In genomic region chr1:236808005-236808404, GRCh38 we compare ENCODE assay signal across 14 cellular contexts.
"Had no signal": no experiment of that assay in that cellular context is flagged by ENCODE, and none has a peak within 500 bp of the region (broad histone marks: within the 10 kb centered on the region; RNA-seq: fewer than 3 reads in every experiment).

No MANE protein-coding gene starts in this region.

- H3K4me1 ChIP-seq: ascending aorta had no signal

- H3K27ac ChIP-seq: ascending aorta, sigmoid colon, thoracic aorta, upper lobe of right lung, WERI-Rb-1 had no signal

- DNase-seq: activated CD4-positive, alpha-beta T cell treated with anti-CD3 and anti-CD28 coated beads for 1 hour; activated naive CD4-positive, alpha-beta T cell treated with Interleukin-2 at 50 U/mL for 16 hours; activated naive CD8-positive, alpha-beta T cell treated with anti-CD3 and anti-CD28 coated beads, Interleukin-2, amount 50 U/mL, for 24 hours; effector memory CD8-positive, alpha-beta T cell; glutamatergic neuron; hippocampal formation; naive thymus-derived CD4-positive, alpha-beta T cell; sigmoid colon; stimulated activated naive B cell treated with anti-CD40 and anti-IgM and Interleukin-4, amounts not matched to agents 10 μg/mL and 1 μg/mL and 100 μg/mL, for 72 hours; T-helper 17 cell; upper lobe of right lung; WERI-Rb-1 had no signal

- H3K4me3 Mint-ChIP-seq: activated naive CD8-positive, alpha-beta T cell treated with anti-CD3 and anti-CD28 coated beads, Interleukin-2, amount 50 U/mL, for 24 hours; effector memory CD8-positive, alpha-beta T cell; naive thymus-derived CD4-positive, alpha-beta T cell; stimulated activated naive B cell treated with anti-CD40 and anti-IgM and Interleukin-4, amounts not matched to agents 10 μg/mL and 1 μg/mL and 100 μg/mL, for 72 hours; T-helper 17 cell had no signal

- H3K27me3 ChIP-seq: ascending aorta, sigmoid colon, upper lobe of right lung had no signal

- H3K9me3 Mint-ChIP-seq: activated naive CD8-positive, alpha-beta T cell treated with anti-CD3 and anti-CD28 coated beads, Interleukin-2, amount 50 U/mL, for 24 hours; effector memory CD8-positive, alpha-beta T cell; naive thymus-derived CD4-positive, alpha-beta T cell; stimulated activated naive B cell treated with anti-CD40 and anti-IgM and Interleukin-4, amounts not matched to agents 10 μg/mL and 1 μg/mL and 100 μg/mL, for 72 hours had no signal

- H3K4me3 ChIP-seq: ascending aorta, sigmoid colon, thoracic aorta, upper lobe of right lung had no signal

- ATAC-seq: activated naive CD8-positive, alpha-beta T cell treated with anti-CD3 and anti-CD28 coated beads, Interleukin-2, amount 50 U/mL, for 24 hours; effector memory CD8-positive, alpha-beta T cell; naive thymus-derived CD4-positive, alpha-beta T cell; stimulated activated naive B cell treated with anti-CD40 and anti-IgM and Interleukin-4, amounts not matched to agents 10 μg/mL and 1 μg/mL and 100 μg/mL, for 72 hours; T-helper 17 cell had no signal

- H3K9me3 ChIP-seq: ascending aorta, sigmoid colon, thoracic aorta, upper lobe of right lung had no signal

- H3K27ac Mint-ChIP-seq: activated naive CD8-positive, alpha-beta T cell treated with anti-CD3 and anti-CD28 coated beads, Interleukin-2, amount 50 U/mL, for 24 hours; effector memory CD8-positive, alpha-beta T cell; naive thymus-derived CD4-positive, alpha-beta T cell; stimulated activated naive B cell treated with anti-CD40 and anti-IgM and Interleukin-4, amounts not matched to agents 10 μg/mL and 1 μg/mL and 100 μg/mL, for 72 hours; T-helper 17 cell had no signal

- H3K27me3 Mint-ChIP-seq: activated naive CD8-positive, alpha-beta T cell treated with anti-CD3 and anti-CD28 coated beads, Interleukin-2, amount 50 U/mL, for 24 hours; effector memory CD8-positive, alpha-beta T cell; naive thymus-derived CD4-positive, alpha-beta T cell; stimulated activated naive B cell treated with anti-CD40 and anti-IgM and Interleukin-4, amounts not matched to agents 10 μg/mL and 1 μg/mL and 100 μg/mL, for 72 hours; T-helper 17 cell had no signal
